Comparison of ENCODE assay signal across 1 cellular context in the genomic region with DNA sequence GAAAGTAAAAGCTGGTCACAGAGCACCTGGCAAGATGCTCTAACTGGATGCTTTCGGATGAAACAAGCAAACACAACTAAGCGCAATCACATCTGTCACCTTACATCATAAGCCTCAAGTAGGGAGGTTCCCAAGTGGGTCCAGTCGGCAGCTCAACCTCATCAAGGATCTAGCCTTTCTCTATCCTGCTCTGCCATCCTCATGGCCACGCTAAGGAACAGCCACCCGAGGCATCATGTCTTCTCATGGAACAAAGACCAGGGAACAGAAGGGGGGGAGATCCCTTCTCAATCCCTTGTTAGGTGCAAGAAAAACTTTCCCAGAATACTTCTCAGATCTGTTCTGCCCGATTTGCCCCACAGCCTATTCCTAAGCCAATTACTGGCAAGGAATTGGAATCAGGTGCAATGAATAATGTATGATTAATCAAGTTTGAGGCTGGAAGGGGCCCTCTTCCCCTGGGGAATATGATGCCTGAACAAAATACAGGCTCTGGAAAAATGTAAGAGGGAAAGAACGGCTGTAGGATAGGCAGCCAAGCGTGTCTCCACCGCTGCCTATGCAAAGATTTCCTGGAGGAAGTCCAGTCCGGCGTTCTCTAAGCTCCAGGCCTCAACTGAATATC.
TF ChIP-seq lines count a peak whose summit lies in the region.

No MANE protein-coding gene starts in this region.

TF ChIP-seq in HCT116, 20 proteins besides CTCF, POLR2A, EP300 and RAD21 (continued from another document):
- TF ChIP-seq, protein P1, sequence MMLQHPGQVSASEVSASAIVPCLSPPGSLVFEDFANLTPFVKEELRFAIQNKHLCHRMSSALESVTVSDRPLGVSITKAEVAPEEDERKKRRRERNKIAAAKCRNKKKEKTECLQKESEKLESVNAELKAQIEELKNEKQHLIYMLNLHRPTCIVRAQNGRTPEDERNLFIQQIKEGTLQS (IDR thresholded peaks at IDR 0.05): no peak
- TF ChIP-seq POLR2AphosphoS5 (IDR thresholded peaks at IDR 0.05; ENCODE audit: low read depth, low read length) (no peak), CBX3 (IDR thresholded peaks at IDR 0.05; ENCODE audit: low read depth) (no peak), SRF (IDR thresholded peaks at IDR 0.05; ENCODE audit: low read depth) (no peak), TCF7L2 (IDR thresholded peaks at IDR 0.05; ENCODE audit: borderline replicate concordance, extremely low read depth, insufficient read depth, insufficient read length) (no peak)
- TF ChIP-seq, protein P2, sequence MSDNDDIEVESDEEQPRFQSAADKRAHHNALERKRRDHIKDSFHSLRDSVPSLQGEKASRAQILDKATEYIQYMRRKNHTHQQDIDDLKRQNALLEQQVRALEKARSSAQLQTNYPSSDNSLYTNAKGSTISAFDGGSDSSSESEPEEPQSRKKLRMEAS (IDR thresholded peaks at IDR 0.05): no peak
